Comparison of ENCODE assay signal across 8 cellular contexts in genomic region chr5:143398451-143399237, GRCh38. TPM values are rescaled to one million over a fixed set of nuclear protein-coding genes. Genes with fewer than 3 reads are reported as not detected.
DNase-seq lines count a peak whose midpoint lies in the region; ATAC-seq, FAIRE-seq and TF ChIP-seq lines count a peak whose summit lies in the region.

No MANE protein-coding gene starts in this region.

- no peaks in the 10 kb centered on the region for H3K27me3 ChIP-seq in K562 (ENCODE audit: control insufficient read depth in 2 of 2, insufficient read depth in 2 of 2, low read length in 2 of 2)
- H3K27me3 ChIP-seq in mucosa of rectum (ENCODE audit: control insufficient read depth in 2 of 2, insufficient read depth in 2 of 2, low read length in 2 of 2): peaks cover 0 to 4% of the 10 kb centered on the region in 2 donors
- no peaks in the 10 kb centered on the region for H3K27me3 ChIP-seq in small intestine (ENCODE audit: control insufficient read depth in 2 of 2, insufficient read depth in 2 of 2, low read length in 2 of 2)

- H3K27ac ChIP-seq in HEK293 (ENCODE audit: extremely low read depth, low read depth, low read length): no peak overlapping the region
- no peak overlapping the region for H3K27ac ChIP-seq in K562 (ENCODE audit: extremely low read depth, low read depth, low read length)
- no peak overlapping the region for H3K27ac ChIP-seq in mucosa of rectum (ENCODE audit: low read depth in 2 of 2, low read length in 2 of 2)
- peak overlapping the region in 1 of 2 donors; percentile 11 for H3K27ac ChIP-seq in small intestine (ENCODE audit: low read depth in 1 of 2, low read length in 1 of 2)

- TF ChIP-seq CTCF in HEK293 (tag by site-specific recombination; IDR thresholded peaks at IDR 0.05) (no peak), K562 (IDR thresholded peaks at IDR 0.05 in 2 of 3, conservative IDR thresholded peaks at IDR 0.05 in 1 of 3; ENCODE audit: insufficient read depth in 2 of 3, low read depth in 1 of 3, low read length in 3 of 3) (no peak)

- FAIRE-seq in K562 (lab: Jason Lieb, UNC) (peak; percentile 60), small intestine (lab: Jason Lieb, UNC) (no peak)

- H4K20me1 ChIP-seq in K562 (replicated peaks; ENCODE audit: control insufficient read depth, insufficient read depth, low read length): peaks cover 28% of the 10 kb centered on the region

- POLR2A ChIA-PET in HEK293 (lab: Yijun Ruan, JAX): no interaction called here
- POLR2A ChIA-PET in K562 (lab: Yijun Ruan, JAX): interaction anchor here (0.7 to 1.7 kb wide), 2 partner anchors 185 to 260 kb away, joined by 3 read pairs; no protein-coding TSS in a partner anchor

- H3K4me1 ChIP-seq in HEK293 (ENCODE audit: control insufficient read depth, insufficient read depth, low read length) (peaks cover 28% of the 10 kb centered on the region), K562 (replicated peaks in 1 of 2; ENCODE audit: control insufficient read depth in 2 of 2, insufficient read depth in 2 of 2, low read length in 2 of 2) (peaks cover 5 to 19% of the 10 kb centered on the region in 2 experiments; a peak in 3 of 5 replicates), mucosa of rectum (ENCODE audit: control insufficient read depth in 2 of 2, insufficient read depth in 2 of 2, low read length in 2 of 2) (peaks cover 9 to 11% of the 10 kb centered on the region in 2 donors), small intestine (ENCODE audit: control insufficient read depth in 2 of 2, insufficient read depth in 1 of 2, low read depth in 1 of 2, low read length in 1 of 2) (no peaks in the 10 kb centered on the region)

- peak overlapping the region; percentile 73 for H3K4me2 ChIP-seq in K562 (ENCODE audit: insufficient read depth, low read length)

- no peak for TF ChIP-seq POLR2A in K562 (conservative IDR thresholded peaks at IDR 0.05)

- H3K9me1 ChIP-seq in K562 (ENCODE audit: control insufficient read depth, insufficient read depth, low read length): no peaks in the 10 kb centered on the region

- no peak for TF ChIP-seq RAD21 in K562 (CRISPR knock-in tag; conservative IDR thresholded peaks at IDR 0.05 in 1 of 2, IDR thresholded peaks at IDR 0.05 in 1 of 2)

- ATAC-seq in K562 (no peak), HG02973 (IDR thresholded peaks at IDR 0.05; ENCODE audit: unreplicated experiment) (no peak), HG03378 (IDR thresholded peaks at IDR 0.05; ENCODE audit: unreplicated experiment) (no peak)

- H3K9ac ChIP-seq in K562 (ENCODE audit: insufficient read depth in 1 of 2, low read depth in 2 of 2, low read length in 2 of 2): peak overlapping the region in 1 of 2 experiments; percentile 27; a peak in 1 of 4 replicates
- no peak overlapping the region for H3K9ac ChIP-seq in mucosa of rectum (ENCODE audit: low read depth in 1 of 2, low read length in 2 of 2)

- no TSS peak for BruUV-seq in K562 (replicated peaks; lab: Mats Ljungman, UMichigan)

- H3K36me3 ChIP-seq in HEK293 (ENCODE audit: control insufficient read depth in 2 of 2, insufficient read depth in 1 of 2, low read length in 2 of 2) (peaks cover 0 to 12% of the 10 kb centered on the region in 2 experiments; a peak in 1 of 3 replicates), K562 (ENCODE audit: control insufficient read depth, insufficient read depth, low read length) (peaks cover 20% of the 10 kb centered on the region), mucosa of rectum (ENCODE audit: control insufficient read depth in 2 of 2, insufficient read depth in 2 of 2, low read length in 2 of 2) (peaks cover 6 to 8% of the 10 kb centered on the region in 2 donors), small intestine (ENCODE audit: control insufficient read depth in 2 of 2, insufficient read depth in 2 of 2, low read length in 2 of 2) (no peaks in the 10 kb centered on the region)

- no peak overlapping the region for H2AFZ ChIP-seq in K562 (ENCODE audit: low read depth, low read length)

- peaks cover 99% of the 10 kb centered on the region for H3K79me2 ChIP-seq in K562 (ENCODE audit: control insufficient read depth, insufficient read depth, low read length)

- in situ Hi-C loops in K562 (cut with MboI): no loop called here

- DNase-seq in Ammon's horn (ENCODE audit: low spot score) (peak; percentile 8), K562 (ENCODE audit: extremely low read depth in 1 of 4, low spot score in 3 of 4) (no peak), small intestine (no peak), posterior vena cava (ENCODE audit: low spot score) (no peak)

- CTCF ChIA-PET in HEK293 (lab: Yijun Ruan, JAX) (interaction anchor here (0.5 to 1.1 kb wide), 5 partner anchors 144 to 685 kb away, joined by 3 read pairs; no protein-coding TSS in a partner anchor), K562 (lab: Yijun Ruan, JAX; ENCODE audit: low intra/inter-chr PET ratio) (interaction anchor here (0.7 kb wide), 1 partner anchor 477 kb away, joined by 3 read pairs; no protein-coding TSS in a partner anchor)

- intact Hi-C loops in K562 (cut with micrococcal nuclease): no loop called here
- intact Hi-C loops in posterior vena cava (cut with DNase I): no loop called here

- no peak for TF ChIP-seq EP300 in K562 (IDR thresholded peaks at IDR 0.05; ENCODE audit: low read length)

- H3K9me3 ChIP-seq in HEK293 (ENCODE audit: control insufficient read depth, insufficient read depth, low read depth, low read length) (no peaks in the 10 kb centered on the region), K562 (replicated peaks; ENCODE audit: control insufficient read depth, insufficient read depth, low read depth, low read length) (no peaks in the 10 kb centered on the region), mucosa of rectum (ENCODE audit: control insufficient read depth in 2 of 2, low read length in 2 of 2) (no peaks in the 10 kb centered on the region), small intestine (ENCODE audit: control insufficient read depth, low read depth) (no peaks in the 10 kb centered on the region)

- 9% methylated on average over 8 of the region's 8 CpGs for WGBS in K562 (ENCODE audit: insufficient coverage, low coverage, missing lambda C conversion rate)
- WGBS in small intestine, 3 donors: 54 to 79% (median 66%) methylated on average over 8 of the region's 8 CpGs

- peak overlapping the region; percentile 95 for H3K4me3 ChIP-seq in HEK293 (ENCODE audit: low read depth, low read length)
- peak overlapping the region; percentile 24 for H3K4me3 ChIP-seq in K562
- H3K4me3 ChIP-seq in mucosa of rectum (ENCODE audit: low read length in 2 of 2): peak overlapping the region; percentile 25 to 89
- H3K4me3 ChIP-seq in small intestine (ENCODE audit: low read depth in 1 of 2, low read length in 2 of 2): peak overlapping the region in 1 of 2 donors; percentile 8

TF ChIP-seq in HEK293, 187 proteins besides CTCF, POLR2A, EP300 and RAD21 (continues in another document):
- TF ChIP-seq MZF1 (tag by site-specific recombination; IDR thresholded peaks at IDR 0.05; ENCODE audit: borderline replicate concordance): no peak
- TF ChIP-seq PRDM6 (tag by site-specific recombination; IDR thresholded peaks at IDR 0.05): peak; percentile 96

TF ChIP-seq in K562, 482 proteins besides CTCF, POLR2A, EP300 and RAD21 (continues in another document):
- TF ChIP-seq NR2C2 (CRISPR knock-in tag; IDR thresholded peaks at IDR 0.05) (no peak), NR2C2 (tag; IDR thresholded peaks at IDR 0.05) (no peak), HMBOX1 (IDR thresholded peaks at IDR 0.05) (0 out of 2 replicates have a peak, but pooled peaks have one; percentile 15)

RNA-seq across cellular contexts. Expression of gene NR3C1, which starts 4.8 kb away (rescaled TPM):
- total RNA-seq in K562 (2011; cell fraction: chromatin; rRNA removed; ENCODE audit: low replicate concordance): 33.0 and 42.8 TPM in 2 replicates
- total RNA-seq in K562 (2011; cell fraction: nucleolus; rRNA removed): 9.5 and 12.0 TPM in 2 replicates
- total RNA-seq in K562 (2011; cell fraction: nucleoplasm; rRNA removed): 15.3 and 17.5 TPM in 2 replicates
- 13.3 and 14.2 TPM in 2 replicates for total RNA-seq in K562 (2014; rRNA removed)
- total RNA-seq in K562 (2014; rRNA removed; fragmentation: Illumina TruSeq; extraction: Trizol): 25.0 and 29.3 TPM in 2 replicates
- 26.2 and 27.5 TPM in 2 replicates for total RNA-seq in K562 (2015; rRNA removed; fragmentation: Illumina TruSeq; extraction: Trizol)
- total RNA-seq in K562 (2021): 33.5 and 36.0 TPM in 2 replicates
- polyA plus RNA-seq in K562 (2011; rRNA removed): 12.2 and 15.0 TPM in 2 replicates
- 4.2 and 7.2 TPM in 2 replicates for polyA plus RNA-seq in K562 (2011; cell fraction: cytosol; rRNA removed)
- polyA plus RNA-seq in K562 (2011; cell fraction: nucleus; rRNA removed): 6.0 and 8.1 TPM in 2 replicates
- polyA plus RNA-seq in K562 (2012): 14.5 and 14.6 TPM in 2 replicates
- 16.5 and 17.5 TPM in 2 replicates for polyA plus RNA-seq in K562 (2014; fragmentation: Illumina TruSeq; extraction: Trizol)
- polyA plus RNA-seq in K562 (2014; fragmentation: Nextera tagmentation; extraction: Ambion mirVana): 10 to 100 TPM in 1 of 2 experiments, 1 to 10 TPM in 1; 8.2 to 10.1 TPM
- polyA plus RNA-seq in K562 (2014; rRNA removed): 10.1 and 10.4 TPM in 2 replicates
- polyA minus RNA-seq in K562 (2011; rRNA and poly(A)+ RNA removed): 36.4 and 41.1 TPM in 2 replicates
- 12.2 and 16.9 TPM in 2 replicates for polyA minus RNA-seq in K562 (2011; cell fraction: cytosol; rRNA and poly(A)+ RNA removed)
- polyA minus RNA-seq in K562 (2011; cell fraction: nucleus; rRNA and poly(A)+ RNA removed): 15.5 and 32.2 TPM in 2 replicates
- polyA plus RNA-seq in small intestine: 10 to 100 TPM; 13.7 to 17.3 (median 16.3) TPM
- 10 to 100 TPM; 67.8 to 73.5 TPM for total RNA-seq in posterior vena cava
